Comparison of ENCODE assay signal across 36 cellular contexts in the genomic region with DNA sequence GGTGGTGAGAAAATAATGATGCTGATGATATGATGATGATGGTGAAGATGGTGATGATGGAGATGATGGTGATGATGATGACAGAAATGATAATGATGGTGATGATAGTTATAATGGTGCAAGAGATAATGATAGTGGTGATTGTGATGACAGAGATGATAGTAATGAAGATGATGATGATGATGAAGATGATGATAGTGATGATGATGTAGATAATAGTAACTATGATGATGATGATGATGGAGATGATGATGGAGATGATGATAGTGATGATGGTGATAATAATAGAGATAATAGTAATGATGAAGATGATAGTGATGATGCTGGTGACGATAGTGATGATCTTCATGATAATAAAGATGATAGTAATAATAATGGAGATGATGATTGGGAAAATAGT. TPM values are rescaled to one million over a fixed set of nuclear protein-coding genes. Genes with fewer than 3 reads are reported as not detected.
"Had no signal": no experiment of that assay in that cellular context is flagged by ENCODE, and none has a peak within 500 bp of the region (broad histone marks: within the 10 kb centered on the region; RNA-seq: fewer than 3 reads in every experiment).

No MANE protein-coding gene starts in this region.

- ATAC-seq: activated CD8-positive, alpha-beta T cell treated with anti-CD3 and anti-CD28 coated beads for 36 hours; activated T-cell treated with anti-CD3 and anti-CD28 coated beads, Interleukin-2, amount 50 U/mL, for 4 hours; activated T-cell treated with anti-CD3 and anti-CD28 coated beads, Interleukin-2, amount 50 U/mL, for 72 hours; activated T-helper 17 cell treated with anti-CD3 and anti-CD28 coated beads, Interleukin-2, amount 50 U/mL, for 72 hours; body of pancreas had no signal

- H3K27ac ChIP-seq: adrenal gland, body of pancreas, brain microvascular endothelial cell, breast epithelium, VCaP had no signal

- DNase-seq: activated B cell treated with CpG ODN at 0.5 μM for 24 hours; activated CD4-positive, alpha-beta memory T cell treated with anti-CD3 and anti-CD28 coated beads for 36 hours; activated CD4-positive, alpha-beta T cell treated with anti-CD3 and anti-CD28 coated beads for 4 hours; activated CD4-positive, alpha-beta T cell treated with anti-CD3 and anti-CD28 coated beads, Interleukin-2, amount 10 ng/mL, durations not matched to agents 24 days and 14 days; activated CD4-positive, alpha-beta T cell treated with anti-CD3 and anti-CD28 coated beads, Interleukin-2, amount 50 U/mL, for 1 hour; activated CD4-positive, alpha-beta T cell treated with anti-CD3 and anti-CD28 coated beads, Interleukin-2, amount 50 U/mL, for 4 hours; activated CD4-positive, CD25-positive, alpha-beta regulatory T cell treated with anti-CD3 and anti-CD28 coated beads, Interleukin-2, amount 50 U/mL, for 72 hours; activated CD8-positive, alpha-beta memory T cell treated with anti-CD3 and anti-CD28 coated beads, Interleukin-2, amount 50 U/mL, for 4 hours; activated CD8-positive, alpha-beta T cell treated with anti-CD3 and anti-CD28 coated beads for 36 hours; activated effector memory CD4-positive, alpha-beta T cell treated with anti-CD3 and anti-CD28 coated beads, Interleukin-2, amount 50 U/mL, for 16 hours; activated gamma-delta T cell treated with Interleukin-2 at 50 U/mL for 16 hours; activated naive CD4-positive, alpha-beta T cell; activated naive CD4-positive, alpha-beta T cell treated with anti-CD3 and anti-CD28 coated beads for 36 hours; activated naive CD4-positive, alpha-beta T cell treated with anti-CD3 and anti-CD28 coated beads, Interleukin-2, amount 50 U/mL, for 16 hours; activated naive CD8-positive, alpha-beta T cell treated with anti-CD3 and anti-CD28 coated beads for 36 hours; activated T-cell treated with anti-CD3 and anti-CD28 coated beads for 4 hours; activated T-cell treated with anti-CD3 and anti-CD28 coated beads, Interleukin-2, amount 50 U/mL, for 1 hour; activated T-cell treated with anti-CD3 and anti-CD28 coated beads, Interleukin-2, amount 50 U/mL, for 4 hours; activated T-cell treated with anti-CD3 and anti-CD28 coated beads, Interleukin-2, amount 50 U/mL, for 72 hours; adrenal gland; amniotic stem cell; aorta; body of pancreas; brain microvascular endothelial cell; central memory CD4-positive, alpha-beta T cell; T-helper 9 cell had no signal

- H3K36me3 ChIP-seq: adrenal gland, brain microvascular endothelial cell, breast epithelium had no signal

- H3K27me3 ChIP-seq: adrenal gland, body of pancreas, brain microvascular endothelial cell, breast epithelium had no signal

- H3K27ac Mint-ChIP-seq: activated B cell treated with CpG ODN at 0.5 μM for 24 hours; activated CD4-positive, alpha-beta memory T cell treated with anti-CD3 and anti-CD28 coated beads for 36 hours; activated CD4-positive, alpha-beta T cell treated with anti-CD3 and anti-CD28 coated beads, Interleukin-2, amount 10 ng/mL, durations not matched to agents 24 days and 14 days; activated CD8-positive, alpha-beta T cell treated with anti-CD3 and anti-CD28 coated beads for 36 hours; activated naive CD4-positive, alpha-beta T cell treated with anti-CD3 and anti-CD28 coated beads for 36 hours; activated naive CD4-positive, alpha-beta T cell treated with anti-CD3 and anti-CD28 coated beads, Interleukin-2, amount 50 U/mL, for 72 hours; activated naive CD8-positive, alpha-beta T cell treated with anti-CD3 and anti-CD28 coated beads for 36 hours; activated T-cell treated with anti-CD3 and anti-CD28 coated beads, Interleukin-2, amount 50 U/mL, for 72 hours; activated T-helper 1 cell treated with anti-CD3 and anti-CD28 coated beads, Interleukin-12 subunit alpha, Interleukin-12 subunit beta, Interleukin-2, Interleukin-4 antibody, amounts not matched to agents 30 ng/mL and 10 ng/mL and 1 ng/mL, durations not matched to agents 14 hours and 24 hours and 36 hours; activated T-helper 17 cell treated with anti-CD3 and anti-CD28 coated beads, Interleukin-2, amount 50 U/mL, for 72 hours; T-helper 1 cell treated with Interleukin-12 subunit alpha and Interleukin-12 subunit beta and Interleukin-4 antibody, amounts not matched to agents 30 μg/mL and 1 μg/mL, for 36 hours; T-helper 2 cell treated with Interferon-gamma antibody and Interleukin-4, amounts not matched to agents 5 μg/mL and 100 μg/mL, for 36 hours had no signal

- H3K4me1 Mint-ChIP-seq: activated B cell treated with CpG ODN at 0.5 μM for 24 hours; activated CD4-positive, alpha-beta T cell treated with anti-CD3 and anti-CD28 coated beads, Interleukin-2, amount 10 ng/mL, durations not matched to agents 24 days and 14 days; activated naive CD8-positive, alpha-beta T cell treated with anti-CD3 and anti-CD28 coated beads for 36 hours; activated T-helper 17 cell treated with anti-CD3 and anti-CD28 coated beads, Interleukin-2, amount 50 U/mL, for 72 hours had no signal

- H3K9me3 Mint-ChIP-seq: activated B cell treated with CpG ODN at 0.5 μM for 24 hours; activated CD4-positive, alpha-beta memory T cell treated with anti-CD3 and anti-CD28 coated beads for 36 hours; activated CD4-positive, alpha-beta T cell treated with anti-CD3 and anti-CD28 coated beads, Interleukin-2, amount 10 ng/mL, durations not matched to agents 24 days and 14 days; activated CD8-positive, alpha-beta T cell treated with anti-CD3 and anti-CD28 coated beads for 36 hours; activated naive CD4-positive, alpha-beta T cell treated with anti-CD3 and anti-CD28 coated beads for 36 hours; activated naive CD4-positive, alpha-beta T cell treated with anti-CD3 and anti-CD28 coated beads, Interleukin-2, amount 50 U/mL, for 72 hours; activated naive CD8-positive, alpha-beta T cell treated with anti-CD3 and anti-CD28 coated beads for 36 hours; activated T-cell treated with anti-CD3 and anti-CD28 coated beads, Interleukin-2, amount 50 U/mL, for 4 hours; activated T-cell treated with anti-CD3 and anti-CD28 coated beads, Interleukin-2, amount 50 U/mL, for 72 hours; activated T-helper 1 cell treated with anti-CD3 and anti-CD28 coated beads, Interleukin-12 subunit alpha, Interleukin-12 subunit beta, Interleukin-2, Interleukin-4 antibody, amounts not matched to agents 30 ng/mL and 10 ng/mL and 1 ng/mL, durations not matched to agents 14 hours and 24 hours and 36 hours; activated T-helper 17 cell treated with anti-CD3 and anti-CD28 coated beads, Interleukin-2, amount 50 U/mL, for 72 hours; T-helper 1 cell treated with Interleukin-12 subunit alpha and Interleukin-12 subunit beta and Interleukin-4 antibody, amounts not matched to agents 30 μg/mL and 1 μg/mL, for 36 hours; T-helper 2 cell treated with Interferon-gamma antibody and Interleukin-4, amounts not matched to agents 5 μg/mL and 100 μg/mL, for 36 hours had no signal

- H3K4me3 Mint-ChIP-seq: activated B cell treated with CpG ODN at 0.5 μM for 24 hours; activated CD4-positive, alpha-beta memory T cell treated with anti-CD3 and anti-CD28 coated beads for 36 hours; activated CD4-positive, alpha-beta T cell treated with anti-CD3 and anti-CD28 coated beads, Interleukin-2, amount 10 ng/mL, durations not matched to agents 24 days and 14 days; activated CD8-positive, alpha-beta T cell treated with anti-CD3 and anti-CD28 coated beads for 36 hours; activated naive CD4-positive, alpha-beta T cell treated with anti-CD3 and anti-CD28 coated beads for 36 hours; activated naive CD8-positive, alpha-beta T cell treated with anti-CD3 and anti-CD28 coated beads for 36 hours; activated T-cell treated with anti-CD3 and anti-CD28 coated beads, Interleukin-2, amount 50 U/mL, for 4 hours; activated T-cell treated with anti-CD3 and anti-CD28 coated beads, Interleukin-2, amount 50 U/mL, for 72 hours; activated T-helper 1 cell treated with anti-CD3 and anti-CD28 coated beads, Interleukin-12 subunit alpha, Interleukin-12 subunit beta, Interleukin-2, Interleukin-4 antibody, amounts not matched to agents 30 ng/mL and 10 ng/mL and 1 ng/mL, durations not matched to agents 14 hours and 24 hours and 36 hours; activated T-helper 17 cell treated with anti-CD3 and anti-CD28 coated beads, Interleukin-2, amount 50 U/mL, for 72 hours; T-helper 1 cell treated with Interleukin-12 subunit alpha and Interleukin-12 subunit beta and Interleukin-4 antibody, amounts not matched to agents 30 μg/mL and 1 μg/mL, for 36 hours; T-helper 2 cell treated with Interferon-gamma antibody and Interleukin-4, amounts not matched to agents 5 μg/mL and 100 μg/mL, for 36 hours had no signal

- H3K4me1 ChIP-seq: adrenal gland, body of pancreas, breast epithelium had no signal

- H3K4me3 ChIP-seq: adrenal gland, body of pancreas, breast epithelium had no signal

- FAIRE-seq: astrocyte, TTC549 had no signal

- H3K9me3 ChIP-seq: adrenal gland, body of pancreas, breast epithelium had no signal

- H3K36me3 Mint-ChIP-seq: activated CD4-positive, alpha-beta memory T cell treated with anti-CD3 and anti-CD28 coated beads for 36 hours; activated naive CD4-positive, alpha-beta T cell treated with anti-CD3 and anti-CD28 coated beads, Interleukin-2, amount 50 U/mL, for 72 hours; activated naive CD8-positive, alpha-beta T cell treated with anti-CD3 and anti-CD28 coated beads for 36 hours had no signal

RNA-seq across cellular contexts. Expression of gene ABCA13, which starts 22.2 kb away (rescaled TPM):
- total RNA-seq: activated B cell treated with CpG ODN at 0.5 μM for 24 hours; activated CD4-positive, alpha-beta memory T cell treated with anti-CD3 and anti-CD28 coated beads for 36 hours; activated CD4-positive, alpha-beta T cell treated with anti-CD3 and anti-CD28 coated beads, Interleukin-2, amount 10 ng/mL, durations not matched to agents 24 days and 14 days; activated CD8-positive, alpha-beta memory T cell treated with anti-CD3 and anti-CD28 coated beads for 36 hours; activated CD8-positive, alpha-beta T cell treated with anti-CD3 and anti-CD28 coated beads for 36 hours; activated naive CD4-positive, alpha-beta T cell treated with anti-CD3 and anti-CD28 coated beads for 36 hours; activated naive CD4-positive, alpha-beta T cell treated with anti-CD3 and anti-CD28 coated beads, Interleukin-2, amount 50 U/mL, for 72 hours; activated T-cell treated with anti-CD3 and anti-CD28 coated beads, Interleukin-2, amount 50 U/mL, for 72 hours; activated T-helper 1 cell treated with anti-CD3 and anti-CD28 coated beads, Interleukin-12 subunit alpha, Interleukin-12 subunit beta, Interleukin-2, Interleukin-4 antibody, amounts not matched to agents 30 ng/mL and 10 ng/mL and 1 ng/mL, durations not matched to agents 14 hours and 24 hours and 36 hours; activated T-helper 17 cell treated with anti-CD3 and anti-CD28 coated beads, Interleukin-2, amount 50 U/mL, for 72 hours had no signal
- polyA plus RNA-seq: aorta had no signal
